Comparison of ENCODE assay signal across 8 cellular contexts in genomic region chr6:36597775-36598174, GRCh38. TPM values are rescaled to one million over a fixed set of nuclear protein-coding genes. Genes with fewer than 3 reads are reported as not detected.
A peak's percentile ranks its signal among the peaks of the same experiment; 100 is the strongest.
DNase-seq lines count a peak whose midpoint lies in the region; ATAC-seq and TF ChIP-seq lines count a peak whose summit lies in the region.

No MANE protein-coding gene starts in this region.

- H3K4me3 ChIP-seq in GM12865 (ENCODE audit: low read depth, low read length) (peak overlapping the region; percentile 94), fibroblast of the aortic adventitia (ENCODE audit: low read depth, low read length) (peak overlapping the region; percentile 95), rectal smooth muscle tissue (ENCODE audit: low read length) (peak overlapping the region; percentile 49)

- H3K4me1 ChIP-seq in rectal smooth muscle tissue (ENCODE audit: control insufficient read depth, insufficient read depth, low read length): peaks cover 38% of the 10 kb centered on the region

- TF ChIP-seq CTCF in GM12865 (IDR thresholded peaks at IDR 0.05; ENCODE audit: insufficient read depth, low read depth, low read length, missing control alignments) (no peak), VCaP (conservative IDR thresholded peaks at IDR 0.05) (no peak), fibroblast of the aortic adventitia (IDR thresholded peaks at IDR 0.05; ENCODE audit: insufficient read depth, low read length) (no peak)

- H3K27me3 ChIP-seq in rectal smooth muscle tissue (ENCODE audit: control insufficient read depth, insufficient read depth, low read length): no peaks in the 10 kb centered on the region

- no peak overlapping the region for H3K9ac ChIP-seq in rectal smooth muscle tissue (ENCODE audit: low read length)

- ATAC-seq in GM18870 (IDR thresholded peaks at IDR 0.05; ENCODE audit: unreplicated experiment) (no peak), HG03045 (IDR thresholded peaks at IDR 0.05; ENCODE audit: unreplicated experiment) (no peak)

- H3K36me3 ChIP-seq in rectal smooth muscle tissue (ENCODE audit: control insufficient read depth, insufficient read depth, low read length): peaks cover 47% of the 10 kb centered on the region

- DNase-seq in GM12865 (ENCODE audit: low read depth) (no peak), fibroblast of the aortic adventitia (ENCODE audit: low read depth) (no peak), NCI-H2171 (lab: John Stamatoyannopoulos, UW) (no peak)
- DNase-seq in stimulated activated CD4-positive, alpha-beta T cell treated with anti-CD3 and anti-CD28 coated beads, Interleukin-4, amount 100 ng/mL, for 1 hour: no peak

- H3K27ac ChIP-seq in VCaP: peak overlapping the region; percentile 95; the same call in 1 of the 2 replicates
- peak overlapping the region; percentile 15 for H3K27ac ChIP-seq in rectal smooth muscle tissue (ENCODE audit: low read depth, low read length)

RNA-seq across cellular contexts. Expression of gene SRSF3, which starts 3.6 kb away (rescaled TPM):
- 181 and 411 TPM in 2 replicates for total RNA-seq in fibroblast of the aortic adventitia (ENCODE audit: low replicate concordance)

RNA-seq across cellular contexts. Expression of gene STK38, which starts 50.5 kb away (rescaled TPM):
- total RNA-seq in fibroblast of the aortic adventitia (ENCODE audit: low replicate concordance): 34.3 and 47.7 TPM in 2 replicates
